Comparison of ENCODE assay signal across 13 cellular contexts in genomic region chr4:4333265-4333706, GRCh38. TPM values are rescaled to one million over a fixed set of nuclear protein-coding genes. Genes with fewer than 3 reads are reported as not detected.
DNase-seq lines count a peak whose midpoint lies in the region; ATAC-seq, FAIRE-seq and TF ChIP-seq lines count a peak whose summit lies in the region.
"Had no signal": no experiment of that assay in that cellular context is flagged by ENCODE, and none has a peak within 500 bp of the region (broad histone marks: within the 10 kb centered on the region; RNA-seq: fewer than 3 reads in every experiment).

No MANE protein-coding gene starts in this region.

- H3K4me3 ChIP-seq in A673 (ENCODE audit: low read depth, low read length, poor library complexity, severe bottlenecking) (no peak overlapping the region), astrocyte (ENCODE audit: insufficient read depth, low read depth, low read length) (no peak overlapping the region)
- H3K4me3 ChIP-seq: cardiac muscle cell had no signal

- POLR2A ChIA-PET in A673 (lab: Charles Lee; ENCODE audit: low non-redundant PET): no interaction called here

- H3K27ac Mint-ChIP-seq in astrocyte (ENCODE audit: unreplicated experiment): no peak overlapping the region
- H3K27ac Mint-ChIP-seq: activated CD8-positive, alpha-beta T cell treated with anti-CD3 and anti-CD28 coated beads for 36 hours had no signal

- peaks cover 5% of the 10 kb centered on the region for H4K20me1 ChIP-seq in astrocyte (ENCODE audit: insufficient read depth, low read length)

- no peak for FAIRE-seq in astrocyte (lab: Jason Lieb, UNC)

- peaks cover 11% of the 10 kb centered on the region for H3K27me3 Mint-ChIP-seq in astrocyte (ENCODE audit: low read depth, unreplicated experiment)
- H3K27me3 Mint-ChIP-seq: activated CD8-positive, alpha-beta T cell treated with anti-CD3 and anti-CD28 coated beads for 36 hours had no signal

- H3K9me3 ChIP-seq in A673 (ENCODE audit: low read depth, low read length, poor library complexity, severe bottlenecking): no peaks in the 10 kb centered on the region
- no peaks in the 10 kb centered on the region for H3K9me3 ChIP-seq in astrocyte (ENCODE audit: insufficient read depth, low read depth, low read length)
- H3K9me3 ChIP-seq: BE2C had no signal

- CTCF ChIA-PET in A673 (lab: Charles Lee): no interaction called here

- TF ChIP-seq CTCF in A673 (conservative IDR thresholded peaks at IDR 0.05; ENCODE audit: low read depth, low read length) (no peak), astrocyte (IDR thresholded peaks at IDR 0.05; ENCODE audit: insufficient read depth, low read depth, low read length) (no peak)

- no peak for ATAC-seq in GM19467 (IDR thresholded peaks at IDR 0.05; ENCODE audit: unreplicated experiment)
- ATAC-seq: activated CD8-positive, alpha-beta T cell treated with anti-CD3 and anti-CD28 coated beads for 36 hours had no signal

- BruUV-seq in A673 (replicated peaks; lab: Mats Ljungman, UMichigan): no TSS peak

- H3K27me3 ChIP-seq in A673 (replicated peaks; ENCODE audit: insufficient read depth, low read depth, low read length, poor library complexity) (no peaks in the 10 kb centered on the region), astrocyte (ENCODE audit: insufficient read depth, low read length) (peaks cover 9% of the 10 kb centered on the region)
- H3K27me3 ChIP-seq: BE2C, cardiac muscle cell had no signal

- H3K4me3 Mint-ChIP-seq in astrocyte (ENCODE audit: unreplicated experiment): no peak overlapping the region
- H3K4me3 Mint-ChIP-seq: activated CD8-positive, alpha-beta T cell treated with anti-CD3 and anti-CD28 coated beads for 36 hours had no signal

- no peak overlapping the region for H3K9ac ChIP-seq in astrocyte (ENCODE audit: low read length)

- H3K36me3 ChIP-seq in A673 (ENCODE audit: insufficient read depth, low read length, poor library complexity, severe bottlenecking) (no peaks in the 10 kb centered on the region), astrocyte (ENCODE audit: insufficient read depth, low read length) (no peaks in the 10 kb centered on the region)
- H3K36me3 ChIP-seq: BE2C, cardiac muscle cell had no signal

- intact Hi-C loops in A673 (cut with micrococcal nuclease; ENCODE audit: unreplicated experiment) (loop anchor here (10.0 kb wide), 1 partner anchor 348 kb away; no protein-coding TSS in a partner anchor), posterior cingulate gyrus (cut with DNase I) (no loop called here)

- no peaks in the 10 kb centered on the region for H3K9me3 Mint-ChIP-seq in astrocyte (ENCODE audit: unreplicated experiment)
- H3K9me3 Mint-ChIP-seq: activated CD8-positive, alpha-beta T cell treated with anti-CD3 and anti-CD28 coated beads for 36 hours had no signal

- no peak overlapping the region for H3K4me2 ChIP-seq in astrocyte (ENCODE audit: low read length)

- no peaks in the 10 kb centered on the region for H3K79me2 ChIP-seq in astrocyte (ENCODE audit: insufficient read depth, low read length)

- H3K4me1 ChIP-seq in A673 (ENCODE audit: insufficient read depth, low read length, poor library complexity, severe bottlenecking) (no peaks in the 10 kb centered on the region), astrocyte (ENCODE audit: insufficient read depth, low read length) (no peaks in the 10 kb centered on the region)
- H3K4me1 ChIP-seq: BE2C had no signal

- H3K27ac ChIP-seq in A673 (ENCODE audit: low read depth, low read length, poor library complexity, severe bottlenecking) (no peak overlapping the region), astrocyte (ENCODE audit: low read depth, low read length) (no peak overlapping the region)
- H3K27ac ChIP-seq: cardiac muscle cell had no signal

- no peak overlapping the region for H2AFZ ChIP-seq in astrocyte (ENCODE audit: low read depth, low read length)

- DNase-seq in A673 (ENCODE audit: low spot score): peak; percentile 35
- DNase-seq in HS-27A (ENCODE audit: low read depth): peak; percentile 41
- DNase-seq in astrocyte (ENCODE audit: low read depth): peak; percentile 87
- peak; percentile 95 for DNase-seq in hepatic stellate cell (ENCODE audit: low spot score)
- no peak for DNase-seq in NCI-H1694 treated with DMSO at 0.1 percent for 48 hours (lab: John Stamatoyannopoulos, UW)
- no peak for DNase-seq in NCI-H345 treated with DMSO at 0.1 percent for 48 hours (lab: John Stamatoyannopoulos, UW; ENCODE audit: unreplicated experiment)
- DNase-seq in posterior cingulate gyrus: no peak
- DNase-seq: activated CD8-positive, alpha-beta T cell treated with anti-CD3 and anti-CD28 coated beads for 36 hours; BE2C; Karpas-422 had no signal

- no peaks in the 10 kb centered on the region for H3K36me3 Mint-ChIP-seq in astrocyte (ENCODE audit: low read depth, unreplicated experiment)

- H3K4me1 Mint-ChIP-seq in astrocyte (ENCODE audit: low read depth, unreplicated experiment): peaks cover 3% of the 10 kb centered on the region

RNA-seq across cellular contexts. Expression of gene ZBTB49, which starts 43.2 kb away (rescaled TPM):
- 6.6 and 6.8 TPM in 2 replicates for total RNA-seq in A673 (2021)
- 4.4 and 5.5 TPM in 2 replicates for total RNA-seq in astrocyte

RNA-seq across cellular contexts. Expression of gene LYAR, which starts 43.3 kb away (rescaled TPM):
- total RNA-seq in A673 (2021) (38.3 and 49.3 TPM in 2 replicates), astrocyte (12.0 and 13.5 TPM in 2 replicates)

RNA-seq across cellular contexts. Expression of gene NSG1, which starts 53.6 kb away (rescaled TPM):
- total RNA-seq in A673 (2021): 1.3 and 2.7 TPM in 2 replicates
- total RNA-seq in astrocyte: 6.7 and 10.6 TPM in 2 replicates
- total RNA-seq: osteocyte had no signal

Comparison
In these comparisons a context has a peak if more than half of its experiments do, and no peak if none do; other contexts are left out.
1. DNase-seq: peak in A673 (single experiment), HS-27A (single experiment), astrocyte (single experiment) and hepatic stellate cell (single experiment); none in NCI-H1694 treated with DMSO at 0.1 percent for 48 hours (single experiment), NCI-H345 treated with DMSO at 0.1 percent for 48 hours (single experiment) and posterior cingulate gyrus (0 of 10).